8 cellular contexts compared by ENCODE assay signal in the genomic region with DNA sequence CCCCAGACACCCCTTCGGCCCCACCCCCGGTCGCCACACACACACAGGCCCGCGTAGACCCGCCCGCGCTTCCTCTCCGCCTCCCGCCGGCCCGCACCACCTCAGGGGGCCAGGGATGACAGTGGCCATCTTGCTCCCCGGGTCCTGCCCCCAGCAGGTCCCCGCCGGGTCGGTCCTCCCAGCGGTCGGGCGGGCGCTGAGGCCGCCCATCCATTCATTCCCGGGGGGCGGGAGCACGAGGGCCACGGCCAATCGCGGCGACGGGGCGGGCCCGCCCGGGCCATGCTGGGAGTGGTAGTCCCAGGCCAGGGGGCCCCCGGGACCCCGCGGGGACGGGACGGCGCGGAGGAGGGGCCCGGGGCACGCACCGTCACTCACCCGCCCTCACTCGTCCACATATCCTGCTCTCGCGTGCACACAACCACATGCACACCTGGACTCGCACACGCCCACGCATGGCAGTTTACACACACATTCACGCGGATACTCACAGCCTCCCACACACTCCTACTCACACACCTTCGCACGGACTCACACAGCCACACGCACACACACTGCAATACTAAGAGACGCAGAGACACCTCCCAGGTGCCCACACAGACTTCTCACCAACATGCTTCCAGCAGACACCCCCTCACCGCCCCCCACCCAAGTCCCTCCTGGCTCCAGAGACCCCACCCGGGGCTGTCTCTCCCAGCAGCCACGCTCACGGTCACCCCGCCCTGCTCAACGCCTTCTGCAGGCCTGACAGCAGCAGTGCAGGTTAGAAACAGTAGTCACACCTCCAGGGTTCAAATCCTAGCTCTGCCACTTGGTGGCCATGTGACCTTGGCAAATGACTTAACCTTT. TPM values are rescaled to one million over a fixed set of nuclear protein-coding genes. Genes with fewer than 3 reads are reported as not detected.
DNase-seq lines count a peak whose midpoint lies in the region; ATAC-seq and TF ChIP-seq lines count a peak whose summit lies in the region.

A gene (minus strand): TSS at position 209 of the 849 bp plus-strand sequence. CDS start 80 bp downstream, at position 129.

- H3K9me3 ChIP-seq in adipocyte (ENCODE audit: control insufficient read depth, low read length): no peaks in the 10 kb centered on the region

- intact Hi-C loops in left ventricle myocardium superior (cut with micrococcal nuclease): no loop called here

- ATAC-seq in GM21381 (IDR thresholded peaks at IDR 0.05; ENCODE audit: unreplicated experiment): peak; percentile 74
- ATAC-seq in left ventricle myocardium superior: peak; percentile 85

- H3K4me1 ChIP-seq in KMS-11 (ENCODE audit: low read depth, poor library complexity, severe bottlenecking) (no peaks in the 10 kb centered on the region), adipocyte (ENCODE audit: control insufficient read depth, insufficient read depth, low read length) (peaks cover 3% of the 10 kb centered on the region)

- H3K36me3 ChIP-seq in KMS-11 (ENCODE audit: insufficient read depth): no peaks in the 10 kb centered on the region
- no peaks in the 10 kb centered on the region for H3K36me3 ChIP-seq in adipocyte (ENCODE audit: control insufficient read depth, insufficient read depth, low read length, severe bottlenecking)

- H3K4me3 ChIP-seq in KMS-11 (IDR thresholded peaks at IDR 0.05; ENCODE audit: insufficient read depth, low read depth, low read length): no peak within 1 kb of the TSS
- peak within 1 kb of the TSS; percentile 66 for H3K4me3 ChIP-seq in adipocyte (ENCODE audit: low read length)
- peak within 1 kb of the TSS; percentile 65 for H3K4me3 ChIP-seq in skeletal muscle cell (ENCODE audit: low read depth, low read length)

- TF ChIP-seq CTCF in KMS-11 (conservative IDR thresholded peaks at IDR 0.05; ENCODE audit: low read depth, low read length): no peak; the same call in 1 of the 2 replicates

- no peaks in the 10 kb centered on the region for H3K79me2 ChIP-seq in KMS-11 (ENCODE audit: insufficient read depth, low read depth)

- DNase-seq in DMS114 treated with DMSO at 0.1 percent for 48 hours (lab: John Stamatoyannopoulos, UW; ENCODE audit: unreplicated experiment): peak; percentile 72
- DNase-seq in SK-MEL-5 (ENCODE audit: low read depth, low spot score): peak; percentile 78
- peak; percentile 83 for DNase-seq in adipocyte (ENCODE audit: low read depth)
- DNase-seq in left ventricle myocardium superior: peak; percentile 65
- no peak for DNase-seq in skeletal muscle cell (ENCODE audit: low read depth)
- DNase-seq in mesenteric fat pad (ENCODE audit: low spot score): no peak

- peaks cover 13% of the 10 kb centered on the region; the same call in 1 of the 2 replicates for H3K27me3 ChIP-seq in KMS-11 (ENCODE audit: insufficient read depth, low read depth)
- H3K27me3 ChIP-seq in adipocyte (replicated peaks; ENCODE audit: control insufficient read depth, insufficient read depth, low read length): peaks cover 10% of the 10 kb centered on the region

- peak within 1 kb of the TSS; percentile 42; the same call in 1 of the 2 replicates for H3K4me2 ChIP-seq in KMS-11

- H2AFZ ChIP-seq in KMS-11 (ENCODE audit: low read depth): peak within 1 kb of the TSS; percentile 49; the same call in 1 of the 2 replicates

- no peak within 1 kb of the TSS for H3K27ac ChIP-seq in KMS-11

- in situ Hi-C loops in SK-MEL-5 (cut with HindIII; ENCODE audit: low pct_unique_long_range_greater_than_20kb, low sequenced_read_pairs): no loop called here

- no peaks in the 10 kb centered on the region for H4K20me1 ChIP-seq in KMS-11 (ENCODE audit: insufficient read depth)

- H3K9ac ChIP-seq in KMS-11 (no peak within 1 kb of the TSS), adipocyte (ENCODE audit: low read length) (peak within 1 kb of the TSS; percentile 34)

RNA-seq across cellular contexts. Expression of the gene that starts here (rescaled TPM):
- total RNA-seq in SK-MEL-5 (2014; rRNA removed; shearing (Covaris generic)): 1.7 and 2.5 TPM in 2 replicates
- polyA plus RNA-seq in SK-MEL-5 (2015; cell fraction: cytosol; rRNA removed): 3.3 and 7.7 TPM in 2 replicates
- 5.1 and 5.4 TPM in 2 replicates for polyA plus RNA-seq in SK-MEL-5 (2015; cell fraction: nucleus; rRNA removed)
- total RNA-seq in left ventricle myocardium superior (0.40 TPM), mesenteric fat pad (not detected)

Comparison
In these comparisons a context has a peak if more than half of its experiments do, and no peak if none do; other contexts are left out.
1. Peak in DNase-seq and ATAC-seq in left ventricle myocardium superior; RNA of the gene not detected or under 1 TPM.
2. DNase-seq: peak in DMS114 treated with DMSO at 0.1 percent for 48 hours (single experiment), SK-MEL-5 (single experiment) and adipocyte (single experiment); none in skeletal muscle cell (single experiment) and mesenteric fat pad (single experiment).